ENCODE assay signal across 11 cellular contexts in the genomic region with DNA sequence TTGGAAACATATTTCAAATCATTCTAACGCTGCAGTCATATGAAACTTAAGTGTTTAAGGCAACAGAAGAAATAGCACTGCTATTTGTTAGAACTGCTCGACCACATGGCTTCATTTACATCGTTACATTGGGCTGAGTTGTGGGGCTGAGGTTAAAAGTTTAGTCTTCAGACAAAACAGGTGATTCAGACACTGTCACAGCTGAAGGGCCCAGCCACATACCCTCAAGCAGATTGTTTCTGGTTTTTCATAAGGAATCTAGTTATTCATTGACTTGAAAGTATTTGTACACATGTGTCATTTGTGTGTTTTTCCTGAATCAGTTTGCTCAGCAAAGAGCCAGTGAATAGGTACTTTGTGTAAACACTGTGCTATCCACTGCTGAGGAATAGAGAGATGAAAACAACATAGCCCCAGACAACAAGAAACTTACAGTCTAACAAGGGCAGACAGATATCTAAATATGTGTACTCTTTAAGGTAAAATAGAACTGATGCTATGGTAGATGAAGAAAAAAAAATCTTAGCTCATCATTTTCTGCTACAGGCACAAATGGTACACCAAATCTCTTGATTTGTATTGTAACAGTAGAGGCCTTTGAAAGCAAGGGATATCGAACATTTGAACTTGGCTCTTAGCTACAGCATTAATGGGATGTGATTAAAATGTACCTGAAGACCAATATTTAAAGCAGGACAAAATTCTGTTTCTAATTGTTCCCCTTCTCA.
DNase-seq lines count a peak whose midpoint lies in the region; ATAC-seq, FAIRE-seq and TF ChIP-seq lines count a peak whose summit lies in the region.
"Had no signal": no experiment of that assay in that cellular context is flagged by ENCODE, and none has a peak within 500 bp of the region (broad histone marks: within the 10 kb centered on the region; RNA-seq: fewer than 3 reads in every experiment).

No MANE protein-coding gene starts in this region.

- DNase-seq in Calu3 = peak; percentile 72
- DNase-seq in HFFc6 = peak; percentile 8
- DNase-seq in RWPE1 (ENCODE audit: low spot score) = peak; percentile 35
- DNase-seq in left kidney (ENCODE audit: low read depth, low spot score) = peak; percentile 75
- DNase-seq in NCI-H1436 (lab: John Stamatoyannopoulos, UW) = no peak
- DNase-seq in psoas muscle = no peak
- DNase-seq in HTR-8/SVneo (ENCODE audit: insufficient read length, low spot score) = no peak
- DNase-seq: activated naive CD8-positive, alpha-beta T cell treated with anti-CD3 and anti-CD28 coated beads, Interleukin-2, amount 50 U/mL, for 24 hours; Right ventricle myocardium superior had no signal

- H3K9me3 ChIP-seq in psoas muscle = no peaks in the 10 kb centered on the region

- intact Hi-C loops in Calu3 (cut with micrococcal nuclease; ENCODE audit: unreplicated experiment) = loop anchor here (1.0 to 2.0 kb wide), 3 partner anchors 215 to 323 kb away; no protein-coding TSS in a partner anchor
- intact Hi-C loops in psoas muscle (cut with DNase I) = loop anchor here in 1 of 2 donors (10.0 kb wide), 1 partner anchor 281 kb away; no protein-coding TSS in a partner anchor

- no peaks in the 10 kb centered on the region for H3K27me3 Mint-ChIP-seq in Calu3 (ENCODE audit: unreplicated experiment)
- H3K27me3 Mint-ChIP-seq in HFFc6 (ENCODE audit: insufficient read depth) = no peaks in the 10 kb centered on the region; the same call in none of the 2 replicates
- H3K27me3 Mint-ChIP-seq: activated naive CD8-positive, alpha-beta T cell treated with anti-CD3 and anti-CD28 coated beads, Interleukin-2, amount 50 U/mL, for 24 hours had no signal

- H3K36me3 ChIP-seq in psoas muscle (ENCODE audit: insufficient read depth in 1 of 2, low read depth in 1 of 2) = no peaks in the 10 kb centered on the region

- peaks cover 15% of the 10 kb centered on the region for H3K4me1 ChIP-seq in psoas muscle

- no TSS peak for BruUV-seq in Calu3 (replicated peaks; lab: Mats Ljungman, UMichigan)

- H3K27ac Mint-ChIP-seq in Calu3 (ENCODE audit: unreplicated experiment) = peak overlapping the region; percentile 81
- no peak overlapping the region for H3K27ac Mint-ChIP-seq in HFFc6
- H3K27ac Mint-ChIP-seq: activated naive CD8-positive, alpha-beta T cell treated with anti-CD3 and anti-CD28 coated beads, Interleukin-2, amount 50 U/mL, for 24 hours had no signal

- H3K4me1 Mint-ChIP-seq in Calu3 (ENCODE audit: low read depth, unreplicated experiment) = peaks cover 61% of the 10 kb centered on the region
- H3K4me1 Mint-ChIP-seq in HFFc6 (ENCODE audit: low read depth) = peaks cover 6% of the 10 kb centered on the region
- H3K4me1 Mint-ChIP-seq: activated naive CD8-positive, alpha-beta T cell treated with anti-CD3 and anti-CD28 coated beads, Interleukin-2, amount 50 U/mL, for 24 hours had no signal

- no peak for TF ChIP-seq CTCF in Calu3 (IDR thresholded peaks at IDR 0.05; ENCODE audit: unreplicated experiment)
- no peak for TF ChIP-seq CTCF in HFFc6 (IDR thresholded peaks at IDR 0.05)
- no peak for TF ChIP-seq CTCF in RWPE1 (conservative IDR thresholded peaks at IDR 0.05; ENCODE audit: low read depth)
- TF ChIP-seq CTCF in psoas muscle (IDR thresholded peaks at IDR 0.05) = no peak

- CTCF ChIA-PET in Calu3 (lab: Charles Lee) (interaction anchor here (0.6 to 1.4 kb wide), 4 partner anchors 270 to 838 kb away, joined by 3 to 4 read pairs (median 3); no protein-coding TSS in a partner anchor), RWPE1 (lab: Yijun Ruan, JAX) (no interaction called here)

- H3K36me3 Mint-ChIP-seq in Calu3 (ENCODE audit: insufficient read depth, unreplicated experiment) = peaks cover 7% of the 10 kb centered on the region
- H3K36me3 Mint-ChIP-seq in HFFc6 (ENCODE audit: low read depth) = no peaks in the 10 kb centered on the region

- POLR2A ChIA-PET in RWPE1 (lab: Yijun Ruan, JAX; ENCODE audit: low non-redundant PET) = no interaction called here

- WGBS in psoas muscle, 3 donors = 76 to 83% (median 76%) methylated on average over 4 of the region's 4 CpGs

- H3K4me3 Mint-ChIP-seq in Calu3 (ENCODE audit: low read depth, unreplicated experiment) (no peak overlapping the region), HFFc6 (no peak overlapping the region)
- H3K4me3 Mint-ChIP-seq: activated naive CD8-positive, alpha-beta T cell treated with anti-CD3 and anti-CD28 coated beads, Interleukin-2, amount 50 U/mL, for 24 hours had no signal

- H3K9me3 Mint-ChIP-seq in Calu3 (ENCODE audit: low read depth, unreplicated experiment) (peaks cover 4% of the 10 kb centered on the region), HFFc6 (no peaks in the 10 kb centered on the region)
- H3K9me3 Mint-ChIP-seq: activated naive CD8-positive, alpha-beta T cell treated with anti-CD3 and anti-CD28 coated beads, Interleukin-2, amount 50 U/mL, for 24 hours had no signal

- H3K4me3 ChIP-seq in psoas muscle = no peak overlapping the region

- H3K27ac ChIP-seq in RWPE1 (no peak overlapping the region), psoas muscle (no peak overlapping the region)
- H3K27ac ChIP-seq: HL-60 had no signal

- H3K27me3 ChIP-seq in psoas muscle (ENCODE audit: insufficient read depth in 3 of 3, low read length in 2 of 3) = no peaks in the 10 kb centered on the region

- ATAC-seq in psoas muscle (no peak), GM18858 (IDR thresholded peaks at IDR 0.05; ENCODE audit: unreplicated experiment) (no peak)
- ATAC-seq: activated naive CD8-positive, alpha-beta T cell treated with anti-CD3 and anti-CD28 coated beads, Interleukin-2, amount 50 U/mL, for 24 hours had no signal

- FAIRE-seq in HTR-8/SVneo (lab: Jason Lieb, UNC) = no peak

Comparison
In these comparisons a context has a peak if more than half of its experiments do, and no peak if none do; other contexts are left out.
1. DNase-seq: peak in Calu3 (single experiment), HFFc6 (single experiment), RWPE1 (single experiment) and left kidney (single experiment); none in NCI-H1436 (single experiment), psoas muscle (0 of 2) and HTR-8/SVneo (single experiment).